Comparison of ENCODE assay signal across 11 cellular contexts in the genomic region with DNA sequence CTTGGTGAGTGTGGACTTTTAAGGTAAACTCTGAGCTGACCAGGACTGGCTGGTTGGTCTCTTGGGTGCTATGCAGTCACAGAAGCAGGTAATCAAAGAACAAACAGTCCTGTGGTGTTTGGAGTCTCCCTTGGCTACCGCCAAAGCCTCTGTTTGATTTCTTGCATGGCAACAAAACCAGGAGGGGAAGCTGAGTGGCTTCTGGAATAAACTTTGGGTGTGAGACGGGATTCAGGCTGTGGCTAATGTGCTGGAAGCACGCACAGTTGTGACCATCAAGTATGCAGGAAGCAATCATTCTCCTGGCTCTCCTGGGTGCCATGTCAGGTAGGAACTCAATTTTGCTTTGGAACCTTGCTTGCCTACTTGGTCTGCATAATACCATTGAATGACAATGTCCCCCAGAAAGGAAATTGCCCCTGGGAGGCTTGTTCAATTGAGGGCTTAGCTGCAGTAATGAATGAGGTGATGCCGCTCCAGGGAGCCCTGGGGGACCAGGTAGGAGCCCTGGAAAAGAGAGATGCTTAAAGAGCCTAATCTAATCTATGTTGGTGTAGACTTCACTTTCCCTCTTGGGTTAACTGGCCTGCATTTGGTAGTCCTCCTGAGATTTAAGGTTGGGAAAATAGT. TPM values are rescaled to one million over a fixed set of nuclear protein-coding genes. Genes with fewer than 3 reads are reported as not detected.
DNase-seq lines count a peak whose midpoint lies in the region; ATAC-seq and TF ChIP-seq lines count a peak whose summit lies in the region.
"Had no signal": no experiment of that assay in that cellular context is flagged by ENCODE, and none has a peak within 500 bp of the region (broad histone marks: within the 10 kb centered on the region; RNA-seq: fewer than 3 reads in every experiment).

A gene with protein sequence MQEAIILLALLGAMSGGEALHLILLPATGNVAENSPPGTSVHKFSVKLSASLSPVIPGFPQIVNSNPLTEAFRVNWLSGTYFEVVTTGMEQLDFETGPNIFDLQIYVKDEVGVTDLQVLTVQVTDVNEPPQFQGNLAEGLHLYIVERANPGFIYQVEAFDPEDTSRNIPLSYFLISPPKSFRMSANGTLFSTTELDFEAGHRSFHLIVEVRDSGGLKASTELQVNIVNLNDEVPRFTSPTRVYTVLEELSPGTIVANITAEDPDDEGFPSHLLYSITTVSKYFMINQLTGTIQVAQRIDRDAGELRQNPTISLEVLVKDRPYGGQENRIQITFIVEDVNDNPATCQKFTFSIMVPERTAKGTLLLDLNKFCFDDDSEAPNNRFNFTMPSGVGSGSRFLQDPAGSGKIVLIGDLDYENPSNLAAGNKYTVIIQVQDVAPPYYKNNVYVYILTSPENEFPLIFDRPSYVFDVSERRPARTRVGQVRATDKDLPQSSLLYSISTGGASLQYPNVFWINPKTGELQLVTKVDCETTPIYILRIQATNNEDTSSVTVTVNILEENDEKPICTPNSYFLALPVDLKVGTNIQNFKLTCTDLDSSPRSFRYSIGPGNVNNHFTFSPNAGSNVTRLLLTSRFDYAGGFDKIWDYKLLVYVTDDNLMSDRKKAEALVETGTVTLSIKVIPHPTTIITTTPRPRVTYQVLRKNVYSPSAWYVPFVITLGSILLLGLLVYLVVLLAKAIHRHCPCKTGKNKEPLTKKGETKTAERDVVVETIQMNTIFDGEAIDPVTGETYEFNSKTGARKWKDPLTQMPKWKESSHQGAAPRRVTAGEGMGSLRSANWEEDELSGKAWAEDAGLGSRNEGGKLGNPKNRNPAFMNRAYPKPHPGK (plus strand): TSS at position 227 of the 630 bp plus-strand sequence. CDS start 55 bp downstream, at position 282.

- 69% methylated on average over 4 of the region's 4 CpGs for WGBS in mesenchymal stem cell

- H3K9me3 ChIP-seq in left ventricle myocardium inferior (replicated peaks): no peaks in the 10 kb centered on the region
- no peaks in the 10 kb centered on the region for H3K9me3 ChIP-seq in mesenchymal stem cell (ENCODE audit: control insufficient read depth, low read length)

- H3K4me1 Mint-ChIP-seq in type B pancreatic cell (ENCODE audit: unreplicated experiment): no peaks in the 10 kb centered on the region
- H3K4me1 Mint-ChIP-seq: T-helper 17 cell had no signal

- H3K9ac ChIP-seq in mesenchymal stem cell (ENCODE audit: low read length): no peak within 1 kb of the TSS

- peak within 1 kb of the TSS; percentile 55 for H3K27ac Mint-ChIP-seq in type B pancreatic cell
- H3K27ac Mint-ChIP-seq: T-helper 17 cell had no signal

- H2BK5ac ChIP-seq in mesenchymal stem cell (ENCODE audit: low read depth, low read length, poor library complexity, severe bottlenecking): no peak within 1 kb of the TSS

- TF ChIP-seq CTCF in left ventricle myocardium inferior (IDR thresholded peaks at IDR 0.05; ENCODE audit: borderline replicate concordance) (no peak), VCaP (conservative IDR thresholded peaks at IDR 0.05) (no peak), type B pancreatic cell (conservative IDR thresholded peaks at IDR 0.05) (no peak)

- intact Hi-C loops in left ventricle myocardium inferior (cut with micrococcal nuclease): no loop called here
- intact Hi-C loops in left cardiac atrium (cut with DNase I): no loop called here

- H2BK120ac ChIP-seq in mesenchymal stem cell (ENCODE audit: low read depth, low read length): no peak within 1 kb of the TSS

- peak within 1 kb of the TSS; percentile 11 for H3K4me3 Mint-ChIP-seq in type B pancreatic cell
- H3K4me3 Mint-ChIP-seq: effector memory CD8-positive, alpha-beta T cell; T-helper 17 cell had no signal

- peak within 1 kb of the TSS in 1 of 2 experiments; percentile 47 for H2BK12ac ChIP-seq in mesenchymal stem cell (ENCODE audit: low read length in 2 of 2)

- no peak within 1 kb of the TSS for H3K23ac ChIP-seq in mesenchymal stem cell (ENCODE audit: low read length in 2 of 2)

- H4K91ac ChIP-seq in mesenchymal stem cell (ENCODE audit: low read length): peak within 1 kb of the TSS; percentile 7

- H3K27ac ChIP-seq in left ventricle myocardium inferior (replicated peaks) (peak within 1 kb of the TSS; percentile 15), VCaP (peak within 1 kb of the TSS; percentile 69), mesenchymal stem cell (ENCODE audit: low read length, poor library complexity, severe bottlenecking) (no peak within 1 kb of the TSS)

- H4K8ac ChIP-seq in mesenchymal stem cell (ENCODE audit: low read length): no peak within 1 kb of the TSS

- no peak within 1 kb of the TSS for H2AFZ ChIP-seq in mesenchymal stem cell (ENCODE audit: low read depth, low read length)

- H3K9me3 Mint-ChIP-seq in type B pancreatic cell: no peaks in the 10 kb centered on the region
- H3K9me3 Mint-ChIP-seq: effector memory CD8-positive, alpha-beta T cell had no signal

- no peak within 1 kb of the TSS for H3K18ac ChIP-seq in mesenchymal stem cell (ENCODE audit: low read depth in 1 of 2, low read length in 2 of 2)

- H3K27me3 ChIP-seq in left ventricle myocardium inferior (ENCODE audit: low read depth): peaks cover 10% of the 10 kb centered on the region
- peaks cover 0 to 20% of the 10 kb centered on the region in 2 experiments for H3K27me3 ChIP-seq in mesenchymal stem cell (ENCODE audit: control insufficient read depth in 1 of 2, insufficient read depth in 1 of 2, low read length in 2 of 2)

- H3K36me3 Mint-ChIP-seq in type B pancreatic cell: no peaks in the 10 kb centered on the region

- H3K4ac ChIP-seq in mesenchymal stem cell (ENCODE audit: low read depth in 1 of 2, low read length in 2 of 2): no peak within 1 kb of the TSS

- H3K27me3 Mint-ChIP-seq in type B pancreatic cell: peaks cover 4% of the 10 kb centered on the region

- peak within 1 kb of the TSS; percentile 12 for H2BK15ac ChIP-seq in mesenchymal stem cell (ENCODE audit: low read depth, poor library complexity, severe bottlenecking)

- DNase-seq in left ventricle myocardium inferior: no peak
- DNase-seq in left cardiac atrium: no peak
- peak; percentile 85 for DNase-seq in mesenchymal stem cell
- DNase-seq in type B pancreatic cell (ENCODE audit: extremely low spot score, unreplicated experiment): peak; percentile 16
- no peak for DNase-seq in putamen (ENCODE audit: low spot score)
- DNase-seq: effector memory CD8-positive, alpha-beta T cell; T-helper 17 cell had no signal

- peak within 1 kb of the TSS in 1 of 2 experiments; percentile 55 for H3K14ac ChIP-seq in mesenchymal stem cell (ENCODE audit: low read length in 2 of 2)

- H2AK5ac ChIP-seq in mesenchymal stem cell (ENCODE audit: low read length, severe bottlenecking): no peak within 1 kb of the TSS

- no peak for ATAC-seq in left cardiac atrium
- no peak for ATAC-seq in GM21619 (IDR thresholded peaks at IDR 0.05; ENCODE audit: unreplicated experiment)
- ATAC-seq in HG03520 (IDR thresholded peaks at IDR 0.05; ENCODE audit: unreplicated experiment): no peak
- ATAC-seq: effector memory CD8-positive, alpha-beta T cell; K562; T-helper 17 cell had no signal

- H3K4me3 ChIP-seq in left ventricle myocardium inferior (peak within 1 kb of the TSS; percentile 9), mesenchymal stem cell (ENCODE audit: insufficient read depth in 1 of 2, low read depth in 1 of 2, low read length in 2 of 2) (no peak within 1 kb of the TSS)
- H3K4me3 ChIP-seq: K562 had no signal

- H3K4me2 ChIP-seq in mesenchymal stem cell (ENCODE audit: low read length, poor library complexity, severe bottlenecking): no peak within 1 kb of the TSS

- H3K36me3 ChIP-seq in left ventricle myocardium inferior (no peaks in the 10 kb centered on the region), mesenchymal stem cell (ENCODE audit: control insufficient read depth in 1 of 2, insufficient read depth in 2 of 2, low read depth in 1 of 2, low read length in 2 of 2) (no peaks in the 10 kb centered on the region)

- H3K4me1 ChIP-seq in left ventricle myocardium inferior (no peaks in the 10 kb centered on the region), mesenchymal stem cell (ENCODE audit: control insufficient read depth, insufficient read depth, low read depth, low read length) (no peaks in the 10 kb centered on the region)

- H3K79me1 ChIP-seq in mesenchymal stem cell (replicated peaks; ENCODE audit: low read length, poor library complexity, severe bottlenecking): no peaks in the 10 kb centered on the region

RNA-seq across cellular contexts. Expression of the gene that starts here (rescaled TPM):
- total RNA-seq in left ventricle myocardium inferior (11.4 TPM), left cardiac atrium (1 to 10 TPM; 1.9 to 2.9 TPM), type B pancreatic cell (ENCODE audit: low replicate concordance) (5.6 and 15.5 TPM in 2 replicates)
- 2.8 TPM for polyA plus RNA-seq in mesenchymal stem cell (2013, experiment 1 of 2)
- 3.1 TPM for polyA plus RNA-seq in mesenchymal stem cell (2013, experiment 2 of 2)

Comparison
In these comparisons a context has a peak if more than half of its experiments do, and no peak if none do; other contexts are left out.
1. DNase-seq: peak in mesenchymal stem cell (single experiment) and type B pancreatic cell (single experiment); none in left ventricle myocardium inferior (single experiment), left cardiac atrium (single experiment) and putamen (single experiment).